ENCODE assay signal across 12 cellular contexts in the genomic region with DNA sequence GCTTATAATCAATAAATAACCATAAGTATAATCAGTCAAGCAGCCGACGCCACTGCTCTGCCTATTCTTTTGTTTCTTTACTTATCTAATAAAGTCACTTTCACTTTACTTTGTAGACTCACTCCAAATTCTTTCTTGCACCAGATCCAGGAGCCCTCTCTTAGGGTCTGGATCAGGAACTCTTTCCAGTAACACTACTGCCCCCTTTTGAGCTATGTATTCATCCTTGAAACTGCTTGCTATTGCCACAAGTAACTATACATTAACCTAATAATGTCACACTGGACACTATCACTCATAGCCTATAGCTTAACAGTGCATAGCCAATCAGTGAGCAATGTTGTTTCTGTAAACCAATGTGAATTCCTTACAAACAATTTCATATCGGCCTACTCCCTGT. TPM values are rescaled to one million over a fixed set of nuclear protein-coding genes. Genes with fewer than 3 reads are reported as not detected.
DNase-seq lines count a peak whose midpoint lies in the region; ATAC-seq, FAIRE-seq and TF ChIP-seq lines count a peak whose summit lies in the region.
"Had no signal": no experiment of that assay in that cellular context is flagged by ENCODE, and none has a peak within 500 bp of the region (broad histone marks: within the 10 kb centered on the region; RNA-seq: fewer than 3 reads in every experiment).

No MANE protein-coding gene starts in this region.

- H3K4me1 Mint-ChIP-seq in Calu3 (ENCODE audit: low read depth, unreplicated experiment), result peaks cover 7% of the 10 kb centered on the region

- dilution Hi-C loops in endothelial cell of umbilical vein (cut with MboI; ENCODE audit: extremely low pct_ligation_motif_present, low sequenced_read_pairs), result no loop called here

- POLR2A ChIA-PET in endothelial cell of umbilical vein (lab: Charles Lee), result interaction anchor here (0.5 kb wide), 1 partner anchor 35 kb away, joined by 3 read pairs; no protein-coding TSS in a partner anchor

- no peaks in the 10 kb centered on the region for H3K9me3 Mint-ChIP-seq in Calu3 (ENCODE audit: low read depth, unreplicated experiment)

- no peaks in the 10 kb centered on the region for H3K79me2 ChIP-seq in endothelial cell of umbilical vein (ENCODE audit: control insufficient read depth, insufficient read depth, low read length)
- H3K79me2 ChIP-seq in parathyroid adenoma, result peaks cover 2% of the 10 kb centered on the region

- TF ChIP-seq CTCF in endothelial cell of umbilical vein (IDR thresholded peaks at IDR 0.05; ENCODE audit: extremely low read depth in 1 of 2, insufficient read depth in 1 of 2, low read depth in 1 of 2, low read length in 2 of 2) (peak in 1 of 2 donors; percentile 24), parathyroid adenoma (IDR thresholded peaks at IDR 0.05) (no peak), Calu3 (IDR thresholded peaks at IDR 0.05; ENCODE audit: unreplicated experiment) (no peak)

- H3K9me3 ChIP-seq in endothelial cell of umbilical vein (replicated peaks; ENCODE audit: control insufficient read depth, insufficient read depth, low read length) (no peaks in the 10 kb centered on the region), parathyroid adenoma (ENCODE audit: control insufficient read depth, low read length) (no peaks in the 10 kb centered on the region)

- BruUV-seq in endothelial cell of umbilical vein (replicated peaks; lab: Mats Ljungman, UMichigan) (no TSS peak), Calu3 (replicated peaks; lab: Mats Ljungman, UMichigan) (no TSS peak)

- no peaks in the 10 kb centered on the region for H3K36me3 Mint-ChIP-seq in Calu3 (ENCODE audit: insufficient read depth, unreplicated experiment)

- H3K36me3 ChIP-seq in endothelial cell of umbilical vein (ENCODE audit: control insufficient read depth in 2 of 2, extremely low read depth in 1 of 2, insufficient read depth in 2 of 2, low read length in 2 of 2) (no peaks in the 10 kb centered on the region), parathyroid adenoma (ENCODE audit: control insufficient read depth, insufficient read depth, low read length) (no peaks in the 10 kb centered on the region)

- no peaks in the 10 kb centered on the region for H3K9me1 ChIP-seq in endothelial cell of umbilical vein (replicated peaks; ENCODE audit: control insufficient read depth, extremely low read depth, insufficient read depth, low read length)

- no peak for TF ChIP-seq POLR2A in endothelial cell of umbilical vein (IDR thresholded peaks at IDR 0.05; ENCODE audit: low read depth, low read length)

- peak; percentile 7 for DNase-seq in NCI-H1694 treated with DMSO at 0.1 percent for 48 hours (lab: John Stamatoyannopoulos, UW)
- no peak for DNase-seq in NCI-H1694 (lab: John Stamatoyannopoulos, UW)
- DNase-seq in NCI-H69 (lab: John Stamatoyannopoulos, UW), result peak; percentile 38
- DNase-seq in endothelial cell of umbilical vein (ENCODE audit: low read depth, low spot score), result peak; percentile 61
- no peak for DNase-seq in Calu3
- DNase-seq: activated CD8-positive, alpha-beta memory T cell treated with anti-CD3 and anti-CD28 coated beads, Interleukin-2, amount 50 U/mL, for 4 hours; NCI-H1930 had no signal

- H3K27me3 ChIP-seq in endothelial cell of umbilical vein (ENCODE audit: control insufficient read depth in 2 of 2, insufficient read depth in 2 of 2, low read length in 2 of 2) (peaks cover 0 to 2% of the 10 kb centered on the region in 2 experiments), parathyroid adenoma (ENCODE audit: control insufficient read depth, insufficient read depth, low read length) (no peaks in the 10 kb centered on the region)

- no peak for ATAC-seq in HG03457 (IDR thresholded peaks at IDR 0.05; ENCODE audit: unreplicated experiment)
- no peak for ATAC-seq in GM21390 (IDR thresholded peaks at IDR 0.05; ENCODE audit: unreplicated experiment)

- intact Hi-C loops in endothelial cell of umbilical vein (cut with micrococcal nuclease), result loop anchor here (1.0 to 2.0 kb wide), 2 partner anchors 29 to 75 kb away; no protein-coding TSS in a partner anchor
- intact Hi-C loops in Calu3 (cut with micrococcal nuclease; ENCODE audit: unreplicated experiment), result no loop called here

- no peak overlapping the region for H3K4me2 ChIP-seq in endothelial cell of umbilical vein (ENCODE audit: insufficient read depth, low read length)
- H3K4me2 ChIP-seq in parathyroid adenoma (ENCODE audit: low read length), result no peak overlapping the region

- H3K4me1 ChIP-seq in endothelial cell of umbilical vein (ENCODE audit: control insufficient read depth, extremely low read depth, insufficient read depth, low read length) (peaks cover 40% of the 10 kb centered on the region), parathyroid adenoma (peaks cover 20% of the 10 kb centered on the region)

- H3K9ac ChIP-seq in endothelial cell of umbilical vein (replicated peaks; ENCODE audit: extremely low read depth, insufficient read depth, low read length) (no peak overlapping the region), parathyroid adenoma (no peak overlapping the region)

- no peak overlapping the region for H3K4me3 Mint-ChIP-seq in Calu3 (ENCODE audit: low read depth, unreplicated experiment)

- FAIRE-seq in endothelial cell of umbilical vein (lab: Jason Lieb, UNC), result peak; percentile 70
- FAIRE-seq: A204.1 had no signal

- H3K4me3 ChIP-seq in endothelial cell of umbilical vein (replicated peaks in 1 of 3; ENCODE audit: insufficient read depth in 1 of 3, low read depth in 1 of 3, low read length in 3 of 3), result no peak overlapping the region
- H3K4me3 ChIP-seq in parathyroid adenoma (ENCODE audit: low read depth, low read length), result no peak overlapping the region

- H3K27ac ChIP-seq in endothelial cell of umbilical vein (ENCODE audit: insufficient read depth, low read depth, low read length) (no peak overlapping the region), parathyroid adenoma (peak overlapping the region; percentile 29)
- H3K27ac ChIP-seq: RWPE1 had no signal

- no peak overlapping the region for H2AFZ ChIP-seq in endothelial cell of umbilical vein (ENCODE audit: low read depth, low read length)
- no peak overlapping the region for H2AFZ ChIP-seq in parathyroid adenoma

- peaks cover 67% of the 10 kb centered on the region for H3K27me3 Mint-ChIP-seq in Calu3 (ENCODE audit: unreplicated experiment)

- CTCF ChIA-PET in endothelial cell of umbilical vein (lab: Charles Lee) (interaction anchor here (0.6 to 5.4 kb wide), 31 partner anchors 9 to 293 kb away, joined by 3 to 52 read pairs (median 5); partner anchors contain the start of gene RTRAF), Calu3 (lab: Charles Lee) (interaction anchor here (0.6 to 1.3 kb wide), 3 partner anchors 9 to 27 kb away, joined by 3 to 5 read pairs (median 4); no protein-coding TSS in a partner anchor)

- no peaks in the 10 kb centered on the region for H4K20me1 ChIP-seq in endothelial cell of umbilical vein (replicated peaks; ENCODE audit: control insufficient read depth, extremely low read depth, insufficient read depth, low read length)

- H3K27ac Mint-ChIP-seq in Calu3 (ENCODE audit: unreplicated experiment), result no peak overlapping the region

TF ChIP-seq in endothelial cell of umbilical vein, 7 proteins besides CTCF, POLR2A, EP300 and RAD21:
- TF ChIP-seq MAX (IDR thresholded peaks at IDR 0.05; ENCODE audit: insufficient read depth, insufficient read length) (no peak), EZH2 (IDR thresholded peaks at IDR 0.05; ENCODE audit: borderline replicate concordance, low read depth, low read length, severe bottlenecking) (no peak), GATA2 (IDR thresholded peaks at IDR 0.05; ENCODE audit: insufficient read depth, insufficient read length, low read depth, low read length) (no peak), FOS (IDR thresholded peaks at IDR 0.05; ENCODE audit: borderline replicate concordance, insufficient read depth, low read length) (no peak), JUN (IDR thresholded peaks at IDR 0.05; ENCODE audit: borderline replicate concordance, insufficient read depth, insufficient read length, low read depth) (no peak), POLR2AphosphoS5 (IDR thresholded peaks at IDR 0.05; ENCODE audit: insufficient read depth, low read depth, low read length) (no peak), MYC (IDR thresholded peaks at IDR 0.05; ENCODE audit: low read depth, low read length) (no peak)
TF ChIP-seq in endothelial cell of umbilical vein: peak in this region for 0.

RNA-seq across cellular contexts. Expression of gene NID2, which starts 2.8 kb away (rescaled TPM):
- 33.0 and 56.7 TPM in 2 replicates for total RNA-seq in endothelial cell of umbilical vein
- 21.7 and 22.5 TPM in 2 replicates for polyA plus RNA-seq in endothelial cell of umbilical vein
- polyA plus RNA-seq in endothelial cell of umbilical vein (2011; cell fraction: cytosol; rRNA removed), result 14.2 and 17.0 TPM in 2 replicates
- polyA plus RNA-seq in endothelial cell of umbilical vein (2011; cell fraction: nucleus; rRNA removed), result 36.9 and 38.6 TPM in 2 replicates
- polyA plus RNA-seq in endothelial cell of umbilical vein (2012), result 1.7 and 2.7 TPM in 2 replicates
- 34.1 and 39.0 TPM in 2 replicates for polyA minus RNA-seq in endothelial cell of umbilical vein
- 0.31 TPM for polyA minus RNA-seq in endothelial cell of umbilical vein (2011; cell fraction: cytosol; rRNA and poly(A)+ RNA removed)
- 22.0 and 32.9 TPM in 2 replicates for polyA minus RNA-seq in endothelial cell of umbilical vein (2011; cell fraction: nucleus; rRNA and poly(A)+ RNA removed)
- total RNA-seq in Calu3 (2022), result not detected in 2 replicates

Comparison
In these comparisons a context has a peak if more than half of its experiments do, and no peak if none do; other contexts are left out.
1. DNase-seq: peak in NCI-H1694 treated with DMSO at 0.1 percent for 48 hours (single experiment), NCI-H69 (single experiment) and endothelial cell of umbilical vein (single experiment); none in NCI-H1694 (single experiment) and Calu3 (single experiment).
2. RNA of gene NID2, which starts 2.8 kb away (total RNA-seq): 33.0 to 56.7 TPM in endothelial cell of umbilical vein; not detected in Calu3; every median in the first group is over 10 times any median in the second.